Comparison of ENCODE assay signal across 8 cellular contexts in the genomic region with DNA sequence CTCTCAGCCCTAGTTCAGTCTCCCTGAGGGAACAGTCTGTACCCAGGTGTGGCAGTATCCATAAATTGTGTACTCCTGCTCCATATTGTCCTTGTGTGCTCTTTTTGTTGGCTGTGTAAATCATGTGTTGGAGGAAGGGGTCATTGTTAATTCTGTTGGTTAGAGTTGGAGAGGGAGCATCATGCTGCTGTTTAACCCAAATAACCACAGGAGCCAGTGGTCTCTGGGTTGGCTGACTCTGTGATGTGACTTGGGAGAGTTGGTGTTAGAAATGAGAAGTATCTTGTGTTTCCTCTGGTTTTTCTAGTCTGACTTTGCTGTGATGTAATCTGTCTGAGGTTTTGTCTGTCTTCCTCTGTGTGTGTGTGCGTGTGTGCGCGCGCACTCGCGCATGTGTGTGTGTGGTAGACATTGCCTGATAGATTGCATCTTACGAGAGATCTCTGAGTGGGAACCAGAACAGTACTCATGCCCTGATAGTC. TPM values are rescaled to one million over a fixed set of nuclear protein-coding genes. Genes with fewer than 3 reads are reported as not detected.
DNase-seq lines count a peak whose midpoint lies in the region; ATAC-seq and TF ChIP-seq lines count a peak whose summit lies in the region.

No MANE protein-coding gene starts in this region.

- no peak overlapping the region for H2AFZ ChIP-seq in PC-3 (ENCODE audit: low read length)

- H4K20me1 ChIP-seq in PC-3 (ENCODE audit: low read length) = no peaks in the 10 kb centered on the region

- no peak overlapping the region for H3K56ac ChIP-seq in mesendoderm (ENCODE audit: low read length)

- no peak overlapping the region for H3K23ac ChIP-seq in mesendoderm (ENCODE audit: low read length)

- no peaks in the 10 kb centered on the region for H3K9me2 ChIP-seq in PC-3 (replicated peaks; ENCODE audit: low read length)

- H3K4me2 ChIP-seq in PC-3 (ENCODE audit: low read length) (peak overlapping the region; percentile 73), mesendoderm (ENCODE audit: low read length) (no peak overlapping the region)

- H3K27ac ChIP-seq in PC-3 (ENCODE audit: low read length) (peak overlapping the region; percentile 95), heart right ventricle (peak overlapping the region; percentile 9 to 86 (median 74)), mesendoderm (ENCODE audit: low read depth, low read length) (no peak overlapping the region)

- H2BK5ac ChIP-seq in mesendoderm (ENCODE audit: low read length) = no peak overlapping the region

- intact Hi-C loops in PC-3 (cut with micrococcal nuclease) (no loop called here), heart right ventricle (cut with DNase I) (loop anchor here in 1 of 10 donors (2.0 kb wide), 1 partner anchor 29 kb away; no protein-coding TSS in a partner anchor)

- POLR2A ChIA-PET in PC-3 (lab: Charles Lee; ENCODE audit: unreplicated experiment) = interaction anchor here (0.6 to 1.0 kb wide), 2 partner anchors 13 to 31 kb away, joined by 4 read pairs; no protein-coding TSS in a partner anchor

- H3K9ac ChIP-seq in PC-3 (ENCODE audit: low read length) (peak overlapping the region; percentile 72), mesendoderm (ENCODE audit: low read length) (no peak overlapping the region)

- ATAC-seq in HG02610 (IDR thresholded peaks at IDR 0.05; ENCODE audit: unreplicated experiment) (peak; percentile 79), PC-3 (peak; percentile 3), heart right ventricle (peak; percentile 20 to 74 (median 65))

- no peak for TF ChIP-seq CTCF in GM12864 (IDR thresholded peaks at IDR 0.05; ENCODE audit: low read depth, low read length, missing control alignments)
- no peak for TF ChIP-seq CTCF in PC-3 (conservative IDR thresholded peaks at IDR 0.05; ENCODE audit: low read depth, low read length)
- no peak for TF ChIP-seq CTCF in heart right ventricle (IDR thresholded peaks at IDR 0.05)

- 76 to 84% methylated on average over 7 of the region's 7 CpGs for WGBS in heart right ventricle, 2 donors
- no CpG with 5 or more reads among the region's 7 CpGs for WGBS in mesendoderm (ENCODE audit: extremely low coverage, insufficient coverage, low lambda C conversion rate)

- H3K4me3 ChIP-seq in GM12864 (ENCODE audit: low read depth, low read length) (no peak overlapping the region), PC-3 (ENCODE audit: low read length) (no peak overlapping the region), heart right ventricle (peak overlapping the region in 5 of 10 donors; percentile 3 to 30 (median 15)), mesendoderm (ENCODE audit: low read length) (no peak overlapping the region)

- no peak overlapping the region for H2BK120ac ChIP-seq in mesendoderm (ENCODE audit: low read depth, low read length)

- H4K5ac ChIP-seq in mesendoderm (ENCODE audit: low read length) = no peak overlapping the region

- H3K36me3 ChIP-seq in PC-3 (ENCODE audit: low read depth, low read length) (peaks cover 42% of the 10 kb centered on the region), heart right ventricle (peaks cover 0 to 74% (median 39%) of the 10 kb centered on the region in 9 donors), mesendoderm (ENCODE audit: control insufficient read depth, insufficient read depth, low read length) (peaks cover 10% of the 10 kb centered on the region)

- H3K27me3 ChIP-seq in PC-3 (ENCODE audit: low read length) (no peaks in the 10 kb centered on the region), heart right ventricle (no peaks in the 10 kb centered on the region), mesendoderm (ENCODE audit: insufficient read depth, low read length, poor library complexity) (no peaks in the 10 kb centered on the region)

- peaks cover 12% of the 10 kb centered on the region for H3F3A ChIP-seq in PC-3 (ENCODE audit: low read length, unreplicated experiment)

- H2AK5ac ChIP-seq in mesendoderm (ENCODE audit: low read length) = no peak overlapping the region

- H2BK15ac ChIP-seq in mesendoderm (replicated peaks; ENCODE audit: low read depth) = no peak overlapping the region

- H3K79me1 ChIP-seq in mesendoderm (ENCODE audit: low read length) = peaks cover 13% of the 10 kb centered on the region

- H3K9me3 ChIP-seq in PC-3 (ENCODE audit: low read length) (no peaks in the 10 kb centered on the region), heart right ventricle (no peaks in the 10 kb centered on the region)

- H3K4ac ChIP-seq in mesendoderm (ENCODE audit: low read depth, low read length) = no peak overlapping the region

- H3K4me1 ChIP-seq in PC-3 (ENCODE audit: insufficient read depth, low read length) (peaks cover 35% of the 10 kb centered on the region), heart right ventricle (peaks cover 14 to 90% (median 75%) of the 10 kb centered on the region in 9 donors), mesendoderm (ENCODE audit: control insufficient read depth, low read depth, low read length) (no peaks in the 10 kb centered on the region)

- no peak overlapping the region for H4K8ac ChIP-seq in mesendoderm (ENCODE audit: low read depth, low read length)

- no TSS peak for BruUV-seq in PC-3 (replicated peaks; lab: Mats Ljungman, UMichigan)

- H3K79me2 ChIP-seq in PC-3 (ENCODE audit: low read length) (peaks cover 96% of the 10 kb centered on the region), mesendoderm (ENCODE audit: control insufficient read depth, insufficient read depth, low read length) (peaks cover 75% of the 10 kb centered on the region)

- H3K18ac ChIP-seq in mesendoderm (ENCODE audit: low read length) = no peak overlapping the region

- DNase-seq in GM12864 (ENCODE audit: low read depth) = peak; percentile 60
- no peak for DNase-seq in PC-3
- DNase-seq in activated T-helper 9 cell treated with anti-CD3 and anti-CD28 coated beads, Interleukin-2, amount 50 U/mL, for 16 hours (ENCODE audit: low read depth) = peak; percentile 72
- peak; percentile 49 to 67 for DNase-seq in heart right ventricle
- DNase-seq in stimulated activated CD4-positive, alpha-beta T cell treated with anti-CD3 and anti-CD28 coated beads, Interleukin-1b, Interleukin-23, amount 100 ng/mL, for 4 hours (ENCODE audit: low read depth in 2 of 2) = peak; percentile 61 to 68
- DNase-seq in RKO (ENCODE audit: low spot score) = no peak
- no peak for DNase-seq in mesendoderm

- CTCF ChIA-PET in PC-3 (lab: Charles Lee) = no interaction called here

RNA-seq across cellular contexts. Expression of a gene that starts 30.5 kb away (rescaled TPM):
- 117 and 121 TPM in 2 replicates for total RNA-seq in PC-3 (2014; rRNA removed)
- 10 to 100 TPM; 56.7 to 85.6 (median 65.2) TPM for total RNA-seq in heart right ventricle
- 10 to 100 TPM; 28.9 to 30.7 TPM for polyA plus RNA-seq in heart right ventricle
- polyA plus RNA-seq in mesendoderm (2013, experiment 1 of 2) = 105 TPM
- polyA plus RNA-seq in mesendoderm (2013, experiment 2 of 2) = 102 TPM

RNA-seq across cellular contexts. Expression of a gene that starts 40.5 kb away (rescaled TPM):
- total RNA-seq in PC-3 (2014; rRNA removed) = not detected in 2 replicates
- total RNA-seq in heart right ventricle = not detected
- not detected for polyA plus RNA-seq in heart right ventricle
- 0.01 TPM for polyA plus RNA-seq in mesendoderm (2013, experiment 1 of 2)
- polyA plus RNA-seq in mesendoderm (2013, experiment 2 of 2) = not detected

RNA-seq across cellular contexts. Expression of a gene that starts 50.8 kb away (rescaled TPM):
- total RNA-seq in PC-3 (2014; rRNA removed) = 306 and 353 TPM in 2 replicates
- 10 to 100 TPM; 69.8 to 99.0 (median 77.5) TPM for total RNA-seq in heart right ventricle
- polyA plus RNA-seq in heart right ventricle = 10 to 100 TPM; 76.8 to 93.7 TPM
- polyA plus RNA-seq in mesendoderm (2013, experiment 1 of 2) = 373 TPM
- polyA plus RNA-seq in mesendoderm (2013, experiment 2 of 2) = 375 TPM

Comparison
In these comparisons a context has a peak if more than half of its experiments do, and no peak if none do; other contexts are left out.
1. DNase-seq: peak in GM12864 (single experiment), activated T-helper 9 cell treated with anti-CD3 and anti-CD28 coated beads, Interleukin-2, amount 50 U/mL, for 16 hours (single experiment), heart right ventricle (2 of 2) and stimulated activated CD4-positive, alpha-beta T cell treated with anti-CD3 and anti-CD28 coated beads, Interleukin-1b, Interleukin-23, amount 100 ng/mL, for 4 hours (2 of 2); none in PC-3 (single experiment), RKO (single experiment) and mesendoderm (single experiment).
2. ATAC-seq: peak in every context shown above with its lines; median percentile 79 in HG02610; 65 in heart right ventricle; 3 in PC-3.